15 cellular contexts compared by ENCODE assay signal in the genomic region with DNA sequence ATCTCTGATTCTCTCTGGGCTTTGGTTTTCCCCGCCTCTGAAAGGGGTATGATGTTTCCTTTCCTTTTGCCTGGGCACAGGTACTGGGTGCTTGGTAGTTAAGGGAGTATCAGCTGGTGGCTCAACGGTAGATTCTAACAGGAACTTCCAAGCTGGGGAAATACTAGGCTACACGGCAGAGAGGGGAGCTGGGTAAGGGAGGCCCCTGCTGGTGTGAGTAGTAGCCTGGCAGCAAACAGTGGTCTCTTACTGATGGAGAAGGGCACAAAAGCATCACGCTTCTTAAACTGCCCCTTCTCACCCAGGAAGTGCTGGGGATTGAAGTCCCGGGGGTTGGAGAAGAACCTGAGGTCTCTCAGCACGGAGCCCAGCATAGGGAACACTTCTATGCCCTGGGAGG. TPM values are rescaled to one million over a fixed set of nuclear protein-coding genes. Genes with fewer than 3 reads are reported as not detected.
DNase-seq lines count a peak whose midpoint lies in the region; ATAC-seq and TF ChIP-seq lines count a peak whose summit lies in the region.
"Had no signal": no experiment of that assay in that cellular context is flagged by ENCODE, and none has a peak within 500 bp of the region (broad histone marks: within the 10 kb centered on the region; RNA-seq: fewer than 3 reads in every experiment).

No MANE protein-coding gene starts in this region.

- H3K4me3 Mint-ChIP-seq in naive thymus-derived CD8-positive, alpha-beta T cell = peak overlapping the region in 9 of 10 donors; percentile 70 to 93 (median 81)

- H3K27me3 Mint-ChIP-seq in naive thymus-derived CD8-positive, alpha-beta T cell = peaks cover 0 to 18% (median 3%) of the 10 kb centered on the region in 5 donors

- peaks cover 2% of the 10 kb centered on the region; the same call in 1 of the 2 replicates for H3K9me3 ChIP-seq in MG63
- peaks cover 9% of the 10 kb centered on the region for H3K9me3 ChIP-seq in aorta (ENCODE audit: control insufficient read depth, low read length)
- H3K9me3 ChIP-seq: esophagus squamous epithelium had no signal

- H3K36me3 ChIP-seq in MG63 (no peaks in the 10 kb centered on the region), aorta (ENCODE audit: control insufficient read depth in 1 of 2, insufficient read depth in 2 of 2, low read length in 1 of 2) (no peaks in the 10 kb centered on the region)
- H3K36me3 ChIP-seq: esophagus squamous epithelium had no signal

- H3K4me3 ChIP-seq in MG63 = no peak overlapping the region
- H3K4me3 ChIP-seq in astrocyte of the spinal cord (ENCODE audit: low read depth, low read length) = no peak overlapping the region
- no peak overlapping the region for H3K4me3 ChIP-seq in aorta (ENCODE audit: low read length in 2 of 2)
- H3K4me3 ChIP-seq: lung had no signal

- H3K4me1 ChIP-seq in aorta (ENCODE audit: control insufficient read depth in 1 of 2, insufficient read depth in 2 of 2, low read length in 2 of 2) = no peaks in the 10 kb centered on the region
- H3K4me1 ChIP-seq: esophagus squamous epithelium had no signal

- intact Hi-C loops in aorta (cut with DNase I) = loop anchor here in 1 of 2 donors (5.0 kb wide), 1 partner anchor 247 kb away; no protein-coding TSS in a partner anchor

- H3K4me1 Mint-ChIP-seq in naive thymus-derived CD8-positive, alpha-beta T cell = peaks cover 7 to 24% (median 14%) of the 10 kb centered on the region in 4 donors

- H3K27me3 ChIP-seq in MG63 (peaks cover 14% of the 10 kb centered on the region), aorta (ENCODE audit: control insufficient read depth in 1 of 2, insufficient read depth in 2 of 2, low read length in 1 of 2) (no peaks in the 10 kb centered on the region)

- peak; percentile 55 for TF ChIP-seq CTCF in astrocyte of the spinal cord (IDR thresholded peaks at IDR 0.05; ENCODE audit: low read depth, low read length)

- H3K9me3 Mint-ChIP-seq in naive thymus-derived CD8-positive, alpha-beta T cell = peaks cover 0 to 18% (median 6%) of the 10 kb centered on the region in 9 donors

- peak in 1 of 2 donors; percentile 66 for ATAC-seq in naive thymus-derived CD8-positive, alpha-beta T cell
- no peak for ATAC-seq in HG02973 (IDR thresholded peaks at IDR 0.05; ENCODE audit: unreplicated experiment)
- ATAC-seq in aorta (ENCODE audit: low FRiP score) = no peak
- ATAC-seq: stimulated activated memory B cell treated with anti-CD40 and anti-IgM and Interleukin-4, amounts not matched to agents 10 μg/mL and 1 μg/mL and 100 μg/mL, for 72 hours had no signal

- POLR2A ChIA-PET in naive thymus-derived CD8-positive, alpha-beta T cell (lab: Charles Lee) = no interaction called here

- peak; percentile 43 for DNase-seq in activated CD4-positive, alpha-beta T cell treated with anti-CD3 and anti-CD28 coated beads for 48 hours
- DNase-seq in activated CD4-positive, alpha-beta T cell treated with anti-CD3 and anti-CD28 coated beads, Interleukin-2, amount 50 U/mL, for 1 hour = no peak
- peak; percentile 15 for DNase-seq in MG63
- peak; percentile 5 for DNase-seq in astrocyte of the spinal cord (ENCODE audit: low read depth, low spot score)
- peak in 4 of 10 donors; percentile 13 to 67 (median 42) for DNase-seq in naive thymus-derived CD8-positive, alpha-beta T cell
- DNase-seq in aorta = no peak
- DNase-seq in germinal center (ENCODE audit: low spot score) = no peak
- DNase-seq: esophagus squamous epithelium, NCI-H187, retina, SHP77 treated with DMSO at 0.1 percent for 48 hours had no signal

- H3K27ac ChIP-seq in aorta (ENCODE audit: low read depth in 1 of 2, low read length in 2 of 2) = no peak overlapping the region
- H3K27ac ChIP-seq: esophagus squamous epithelium had no signal

- in situ Hi-C loops in astrocyte of the spinal cord (cut with HindIII; ENCODE audit: low sequenced_read_pairs) = no loop called here

- H3K27ac Mint-ChIP-seq in naive thymus-derived CD8-positive, alpha-beta T cell = peak overlapping the region in 8 of 10 donors; percentile 74 to 97 (median 90)
- H3K27ac Mint-ChIP-seq: stimulated activated memory B cell treated with anti-CD40 and anti-IgM and Interleukin-4, amounts not matched to agents 10 μg/mL and 1 μg/mL and 100 μg/mL, for 72 hours had no signal

- peaks cover 2 to 10% (median 7%) of the 10 kb centered on the region in 3 donors for H3K36me3 Mint-ChIP-seq in naive thymus-derived CD8-positive, alpha-beta T cell
- H3K36me3 Mint-ChIP-seq: stimulated activated memory B cell treated with anti-CD40 and anti-IgM and Interleukin-4, amounts not matched to agents 10 μg/mL and 1 μg/mL and 100 μg/mL, for 72 hours had no signal

- WGBS in aorta, 2 donors = 49 to 50% methylated on average over 6 of the region's 6 CpGs

RNA-seq across cellular contexts. Expression of a gene that starts 26.9 kb away (rescaled TPM):
- not detected in 2 replicates for total RNA-seq in MG63 (2014; rRNA removed; shearing (Covaris generic); ENCODE audit: low replicate concordance)
- not detected for total RNA-seq in naive thymus-derived CD8-positive, alpha-beta T cell
- polyA plus RNA-seq in naive thymus-derived CD8-positive, alpha-beta T cell = not detected
- not detected for total RNA-seq in aorta
- not detected for polyA plus RNA-seq in aorta
- total RNA-seq: A673, esophagus squamous epithelium had no signal

RNA-seq across cellular contexts. Expression of a gene that starts 58.7 kb away (rescaled TPM):
- total RNA-seq in MG63 (2014; rRNA removed; shearing (Covaris generic); ENCODE audit: low replicate concordance) = not detected in 2 replicates
- total RNA-seq in naive thymus-derived CD8-positive, alpha-beta T cell = not detected
- polyA plus RNA-seq in naive thymus-derived CD8-positive, alpha-beta T cell = not detected
- not detected for total RNA-seq in aorta
- under 1 TPM in 1 of 2 donors, not detected in 1; 0.38 TPM for polyA plus RNA-seq in aorta
- total RNA-seq: A673, esophagus squamous epithelium had no signal

Comparison
In these comparisons a context has a peak if more than half of its experiments do, and no peak if none do; other contexts are left out.
1. DNase-seq: peak in activated CD4-positive, alpha-beta T cell treated with anti-CD3 and anti-CD28 coated beads for 48 hours (single experiment), MG63 (single experiment) and astrocyte of the spinal cord (single experiment); none in activated CD4-positive, alpha-beta T cell treated with anti-CD3 and anti-CD28 coated beads, Interleukin-2, amount 50 U/mL, for 1 hour (single experiment), aorta (0 of 2) and germinal center (single experiment).